In the genomic region with DNA sequence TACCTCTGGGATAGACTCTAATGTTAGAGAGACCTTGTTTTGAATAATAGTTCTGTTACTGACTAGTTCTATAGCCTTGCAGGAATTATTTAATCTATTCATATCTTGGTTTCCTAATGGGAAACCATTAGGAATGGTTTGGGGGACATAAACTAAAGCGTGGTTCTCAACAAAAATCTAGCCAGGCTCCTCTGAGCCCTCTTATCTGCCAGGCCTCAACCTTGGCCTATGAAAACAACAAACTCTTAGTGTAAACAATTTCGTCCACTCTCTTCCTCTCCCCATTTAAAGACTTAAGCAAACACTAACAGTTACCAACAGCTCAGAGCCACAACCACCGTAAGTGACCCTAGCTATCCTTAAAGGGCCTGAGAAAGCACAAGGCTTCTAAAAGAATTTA, we compare ENCODE assay signal across 12 cellular contexts. TPM values are rescaled to one million over a fixed set of nuclear protein-coding genes. Genes with fewer than 3 reads are reported as not detected.
DNase-seq lines count a peak whose midpoint lies in the region; ATAC-seq and TF ChIP-seq lines count a peak whose summit lies in the region.
"Had no signal": no experiment of that assay in that cellular context is flagged by ENCODE, and none has a peak within 500 bp of the region (broad histone marks: within the 10 kb centered on the region; RNA-seq: fewer than 3 reads in every experiment).

No MANE protein-coding gene starts in this region.

- H3K36me3 ChIP-seq in endodermal cell (ENCODE audit: control insufficient read depth, insufficient read depth, low read length) = no peaks in the 10 kb centered on the region
- H3K36me3 ChIP-seq in neural progenitor cell = no peaks in the 10 kb centered on the region

- ATAC-seq in GM18870 (IDR thresholded peaks at IDR 0.05; ENCODE audit: unreplicated experiment) (no peak), HG02884 (IDR thresholded peaks at IDR 0.05; ENCODE audit: unreplicated experiment) (no peak)

- H3K4me1 Mint-ChIP-seq in endodermal cell (peaks cover 11% of the 10 kb centered on the region), neural progenitor cell (peaks cover 13% of the 10 kb centered on the region)
- H3K4me1 Mint-ChIP-seq: H9 had no signal

- TF ChIP-seq CTCF in endodermal cell (conservative IDR thresholded peaks at IDR 0.05) = no peak
- TF ChIP-seq CTCF in neural progenitor cell (IDR thresholded peaks at IDR 0.05) = no peak

- H3K9me3 Mint-ChIP-seq in endodermal cell = no peaks in the 10 kb centered on the region
- no peaks in the 10 kb centered on the region for H3K9me3 Mint-ChIP-seq in neural progenitor cell
- H3K9me3 Mint-ChIP-seq: CD4-positive, alpha-beta T cell; H9 had no signal

- H3K27ac ChIP-seq in endodermal cell (ENCODE audit: low read depth, low read length) (no peak overlapping the region), neural progenitor cell (no peak overlapping the region)
- H3K27ac ChIP-seq: C4-2B had no signal

- H3K36me3 Mint-ChIP-seq in endodermal cell (ENCODE audit: low read depth) = peaks cover 2% of the 10 kb centered on the region
- H3K36me3 Mint-ChIP-seq in neural progenitor cell = no peaks in the 10 kb centered on the region

- H3K4me3 ChIP-seq in endodermal cell (ENCODE audit: low read length) (no peak overlapping the region), neural progenitor cell (no peak overlapping the region)

- H2AFZ ChIP-seq in neural progenitor cell (replicated peaks) = peak overlapping the region; percentile 10

- H3K4me1 ChIP-seq in endodermal cell (ENCODE audit: control insufficient read depth, insufficient read depth, low read length) (no peaks in the 10 kb centered on the region), neural progenitor cell (peaks cover 13% of the 10 kb centered on the region)
- H3K4me1 ChIP-seq: Caco-2 had no signal

- no peak overlapping the region for H3K4me3 Mint-ChIP-seq in endodermal cell
- H3K4me3 Mint-ChIP-seq in neural progenitor cell = no peak overlapping the region
- H3K4me3 Mint-ChIP-seq: CD4-positive, alpha-beta T cell; H9 had no signal

- 66 to 100% methylated on average over 1 to 3 of the region's 3 CpGs for WGBS in endodermal cell (ENCODE audit: insufficient coverage in 1 of 2, insufficient read length in 1 of 2), 2 experiments

- H3K9me3 ChIP-seq in endodermal cell (ENCODE audit: control insufficient read depth, low read length) = no peaks in the 10 kb centered on the region
- no peaks in the 10 kb centered on the region for H3K9me3 ChIP-seq in neural progenitor cell (ENCODE audit: low read depth)
- H3K9me3 ChIP-seq: Caco-2 had no signal

- DNase-seq in SK-N-DZ (ENCODE audit: low spot score) (peak; percentile 89), endodermal cell (no peak), neural progenitor cell (ENCODE audit: low spot score) (no peak), Ammon's horn (ENCODE audit: low spot score) (no peak)
- DNase-seq: ACHN; Caco-2; CD4-positive, alpha-beta T cell; GOT3; H9 had no signal

- no peak overlapping the region for H3K4me2 ChIP-seq in neural progenitor cell

- H3K79me2 ChIP-seq in neural progenitor cell (ENCODE audit: low read depth) = no peaks in the 10 kb centered on the region

- H3K27ac Mint-ChIP-seq in endodermal cell (peak overlapping the region; percentile 83), neural progenitor cell (no peak overlapping the region)
- H3K27ac Mint-ChIP-seq: CD4-positive, alpha-beta T cell; H9 had no signal

- no peaks in the 10 kb centered on the region for H4K20me1 ChIP-seq in neural progenitor cell (ENCODE audit: low read depth)

- no peaks in the 10 kb centered on the region for H3F3A ChIP-seq in neural progenitor cell (ENCODE audit: low read depth)

- H3K27me3 ChIP-seq in endodermal cell (ENCODE audit: control insufficient read depth, insufficient read depth, low read length, poor library complexity, severe bottlenecking) (no peaks in the 10 kb centered on the region), neural progenitor cell (no peaks in the 10 kb centered on the region)

- no peaks in the 10 kb centered on the region for H3K27me3 Mint-ChIP-seq in endodermal cell (ENCODE audit: insufficient read depth)
- peaks cover 2% of the 10 kb centered on the region for H3K27me3 Mint-ChIP-seq in neural progenitor cell (ENCODE audit: insufficient read depth, low read depth)

- no peak overlapping the region for H3K9ac ChIP-seq in endodermal cell (ENCODE audit: extremely low read depth, low read length, poor library complexity, severe bottlenecking)
- no peak overlapping the region for H3K9ac ChIP-seq in neural progenitor cell

RNA-seq across cellular contexts. Expression of a gene that starts 10.6 kb away (rescaled TPM):
- 171 and 202 TPM in 2 replicates for polyA plus RNA-seq in SK-N-DZ (2014; cell fraction: cytosol; rRNA removed)
- 123 and 132 TPM in 2 replicates for polyA plus RNA-seq in SK-N-DZ (2014; cell fraction: nucleus; rRNA removed)
- total RNA-seq in endodermal cell (10 to 100 TPM; 47.4 to 54.7 TPM), neural progenitor cell (ENCODE audit: low replicate concordance) (58.0 and 60.2 TPM in 2 replicates)
- 43.5 TPM for polyA plus RNA-seq in endodermal cell (2013, experiment 1 of 2)
- 47.2 TPM for polyA plus RNA-seq in endodermal cell (2013, experiment 2 of 2)

RNA-seq across cellular contexts. Expression of a gene that starts 19.9 kb away (rescaled TPM):
- 5,002 and 5,638 TPM in 2 replicates for polyA plus RNA-seq in SK-N-DZ (2014; cell fraction: cytosol; rRNA removed)
- polyA plus RNA-seq in SK-N-DZ (2014; cell fraction: nucleus; rRNA removed) = 4,616 and 5,818 TPM in 2 replicates
- total RNA-seq in endodermal cell (100 to 1,000 TPM; 116 to 126 TPM), neural progenitor cell (ENCODE audit: low replicate concordance) (66.8 and 103 TPM in 2 replicates)
- polyA plus RNA-seq in endodermal cell (2013, experiment 1 of 2) = 109 TPM
- 105 TPM for polyA plus RNA-seq in endodermal cell (2013, experiment 2 of 2)
